9 cellular contexts compared by ENCODE assay signal in the genomic region with DNA sequence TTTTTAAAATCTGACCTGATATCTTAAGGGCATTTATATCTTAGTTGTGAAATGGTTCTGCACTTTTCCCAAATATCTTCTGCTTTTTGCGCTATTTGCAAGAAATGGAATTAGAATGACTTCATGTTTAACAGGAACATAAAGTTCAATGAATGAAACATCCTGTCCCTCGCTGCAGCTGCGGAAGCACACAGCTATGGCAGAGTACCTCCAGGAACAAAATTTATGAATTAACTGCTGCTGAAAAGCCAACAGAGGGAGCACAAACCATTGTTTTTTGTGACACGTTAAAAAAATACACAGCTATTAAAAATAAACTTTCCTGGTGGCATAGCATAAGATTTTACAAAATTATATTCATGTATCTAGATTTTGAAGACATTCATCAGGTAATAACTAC.
DNase-seq lines count a peak whose midpoint lies in the region; ATAC-seq and TF ChIP-seq lines count a peak whose summit lies in the region.
"Had no signal": no experiment of that assay in that cellular context is flagged by ENCODE, and none has a peak within 500 bp of the region (broad histone marks: within the 10 kb centered on the region; RNA-seq: fewer than 3 reads in every experiment).

No MANE protein-coding gene starts in this region.

- no peaks in the 10 kb centered on the region for H3K4me1 Mint-ChIP-seq in CD4-positive, CD25-positive, alpha-beta regulatory T cell
- no peaks in the 10 kb centered on the region for H3K4me1 Mint-ChIP-seq in stimulated activated effector memory CD8-positive, alpha-beta T cell treated with anti-CD3 and anti-CD28 coated beads, Interleukin-12 subunit alpha, Interleukin-12 subunit beta, amount 100 ng/mL, for 72 hours

- H3K9ac ChIP-seq in OCI-LY3 (ENCODE audit: low read length) (no peak overlapping the region), neural cell (ENCODE audit: low read length) (no peak overlapping the region)

- no peaks in the 10 kb centered on the region for H4K20me1 ChIP-seq in OCI-LY3 (ENCODE audit: insufficient read depth, low read length)
- no peaks in the 10 kb centered on the region for H4K20me1 ChIP-seq in neural cell (ENCODE audit: insufficient read depth)

- H3K27ac ChIP-seq in CD4-positive, CD25-positive, alpha-beta regulatory T cell (ENCODE audit: insufficient read depth, low read length, poor library complexity, severe bottlenecking), result no peak overlapping the region
- H3K27ac ChIP-seq in OCI-LY3 (ENCODE audit: low read length), result no peak overlapping the region
- no peak overlapping the region for H3K27ac ChIP-seq in neural cell (ENCODE audit: low read length)

- H3F3A ChIP-seq in neural cell (ENCODE audit: insufficient read depth, low read length, poor library complexity, severe bottlenecking), result no peaks in the 10 kb centered on the region

- peak; percentile 41 for TF ChIP-seq CTCF in OCI-LY3 (IDR thresholded peaks at IDR 0.05; ENCODE audit: low read depth, low read length)
- TF ChIP-seq CTCF in fibroblast of mammary gland (conservative IDR thresholded peaks at IDR 0.05; ENCODE audit: control insufficient read depth, insufficient read depth, low read depth, low read length), result peak; percentile 58
- peak; percentile 29 for TF ChIP-seq CTCF in neural cell (IDR thresholded peaks at IDR 0.05; ENCODE audit: poor library complexity, severe bottlenecking)

- peaks cover 11% of the 10 kb centered on the region for H3K27me3 ChIP-seq in CD4-positive, CD25-positive, alpha-beta regulatory T cell (ENCODE audit: control insufficient read depth, insufficient read depth, low read length)
- H3K27me3 ChIP-seq in OCI-LY3 (ENCODE audit: low read depth, low read length) (peaks cover 30% of the 10 kb centered on the region), neural cell (ENCODE audit: insufficient read depth, low read depth, low read length) (no peaks in the 10 kb centered on the region)

- H3K4me2 ChIP-seq in OCI-LY3 (ENCODE audit: low read length) (no peak overlapping the region), neural cell (ENCODE audit: low read length) (no peak overlapping the region)

- H3K27me3 Mint-ChIP-seq in CD4-positive, CD25-positive, alpha-beta regulatory T cell, result peaks cover 23% of the 10 kb centered on the region

- H3K9me3 ChIP-seq in CD4-positive, CD25-positive, alpha-beta regulatory T cell (ENCODE audit: control insufficient read depth in 2 of 2, low read length in 2 of 2), result peaks cover 14 to 18% of the 10 kb centered on the region in 2 experiments
- H3K9me3 ChIP-seq in OCI-LY3 (ENCODE audit: insufficient read depth, low read length) (peaks cover 14% of the 10 kb centered on the region), neural cell (ENCODE audit: low read length) (peaks cover 7% of the 10 kb centered on the region)

- DNase-seq in CD4-positive, CD25-positive, alpha-beta regulatory T cell, result peak in 2 of 3 donors; percentile 9 to 32
- DNase-seq in fibroblast of mammary gland (ENCODE audit: low read depth), result peak; percentile 72
- no peak for DNase-seq in stimulated activated effector memory CD8-positive, alpha-beta T cell treated with anti-CD3 and anti-CD28 coated beads, Interleukin-12 subunit alpha, Interleukin-12 subunit beta, amount 100 ng/mL, for 72 hours (ENCODE audit: low spot score in 2 of 2)
- DNase-seq in KG1 (lab: John Stamatoyannopoulos, UW), result no peak
- no peak for DNase-seq in effector CD8-positive, alpha-beta T cell (lab: John Stamatoyannopoulos, UW)

- H3K9me3 Mint-ChIP-seq in CD4-positive, CD25-positive, alpha-beta regulatory T cell, result peaks cover 0 to 18% (median 4%) of the 10 kb centered on the region in 7 donors
- H3K9me3 Mint-ChIP-seq in stimulated activated effector memory CD8-positive, alpha-beta T cell treated with anti-CD3 and anti-CD28 coated beads, Interleukin-12 subunit alpha, Interleukin-12 subunit beta, amount 100 ng/mL, for 72 hours, result peaks cover 7% of the 10 kb centered on the region

- H3K4me3 ChIP-seq in CD4-positive, CD25-positive, alpha-beta regulatory T cell (ENCODE audit: low read depth, low read length), result no peak overlapping the region
- H3K4me3 ChIP-seq in OCI-LY3 (ENCODE audit: low read length), result no peak overlapping the region
- no peak overlapping the region for H3K4me3 ChIP-seq in fibroblast of mammary gland (ENCODE audit: control insufficient read depth, low read depth, low read length)
- no peak overlapping the region for H3K4me3 ChIP-seq in neural cell (ENCODE audit: low read length)

- H3K4me1 ChIP-seq in CD4-positive, CD25-positive, alpha-beta regulatory T cell (ENCODE audit: control insufficient read depth, insufficient read depth, low read length, poor library complexity, severe bottlenecking), result no peaks in the 10 kb centered on the region
- H3K4me1 ChIP-seq in OCI-LY3 (ENCODE audit: low read length), result no peaks in the 10 kb centered on the region

- no peak overlapping the region for H2AFZ ChIP-seq in OCI-LY3 (ENCODE audit: low read depth, low read length)
- H2AFZ ChIP-seq in neural cell (ENCODE audit: low read depth, low read length), result no peak overlapping the region

- H3K4me3 Mint-ChIP-seq in CD4-positive, CD25-positive, alpha-beta regulatory T cell, result no peak overlapping the region
- H3K4me3 Mint-ChIP-seq in stimulated activated effector memory CD8-positive, alpha-beta T cell treated with anti-CD3 and anti-CD28 coated beads, Interleukin-12 subunit alpha, Interleukin-12 subunit beta, amount 100 ng/mL, for 72 hours, result no peak overlapping the region

- H3K36me3 Mint-ChIP-seq in CD4-positive, CD25-positive, alpha-beta regulatory T cell, result no peaks in the 10 kb centered on the region
- no peaks in the 10 kb centered on the region for H3K36me3 Mint-ChIP-seq in stimulated activated effector memory CD8-positive, alpha-beta T cell treated with anti-CD3 and anti-CD28 coated beads, Interleukin-12 subunit alpha, Interleukin-12 subunit beta, amount 100 ng/mL, for 72 hours

- no peak overlapping the region for H3K27ac Mint-ChIP-seq in CD4-positive, CD25-positive, alpha-beta regulatory T cell
- H3K27ac Mint-ChIP-seq in stimulated activated effector memory CD8-positive, alpha-beta T cell treated with anti-CD3 and anti-CD28 coated beads, Interleukin-12 subunit alpha, Interleukin-12 subunit beta, amount 100 ng/mL, for 72 hours, result no peak overlapping the region

- TF ChIP-seq EP300 in neural cell (conservative IDR thresholded peaks at IDR 0.05; ENCODE audit: poor library complexity, severe bottlenecking), result no peak

- H3K79me2 ChIP-seq in OCI-LY3 (ENCODE audit: low read length), result no peaks in the 10 kb centered on the region
- H3K79me2 ChIP-seq in neural cell (replicated peaks; ENCODE audit: insufficient read depth, low read length), result no peaks in the 10 kb centered on the region

- TF ChIP-seq RAD21 in neural cell (conservative IDR thresholded peaks at IDR 0.05), result no peak

- no peaks in the 10 kb centered on the region for H3K9me2 ChIP-seq in neural cell (ENCODE audit: insufficient read depth, low read length)

- H3K36me3 ChIP-seq in CD4-positive, CD25-positive, alpha-beta regulatory T cell (ENCODE audit: control insufficient read depth, insufficient read depth, low read length), result no peaks in the 10 kb centered on the region
- H3K36me3 ChIP-seq in OCI-LY3 (replicated peaks; ENCODE audit: low read depth, low read length) (no peaks in the 10 kb centered on the region), neural cell (ENCODE audit: insufficient read depth, low read length) (no peaks in the 10 kb centered on the region)

- no peak for ATAC-seq in CD4-positive, CD25-positive, alpha-beta regulatory T cell (ENCODE audit: low read depth in 2 of 2)
- ATAC-seq in stimulated activated effector memory CD8-positive, alpha-beta T cell treated with anti-CD3 and anti-CD28 coated beads, Interleukin-12 subunit alpha, Interleukin-12 subunit beta, amount 100 ng/mL, for 72 hours, result no peak
- ATAC-seq in GM19328 (IDR thresholded peaks at IDR 0.05; ENCODE audit: unreplicated experiment), result no peak
- ATAC-seq: Panc1 had no signal

TF ChIP-seq in neural cell, 6 proteins besides CTCF, POLR2A, EP300 and RAD21:
- peak; percentile 40 for TF ChIP-seq SMC3 (conservative IDR thresholded peaks at IDR 0.05; ENCODE audit: poor library complexity)
- TF ChIP-seq POLR2AphosphoS5 (IDR thresholded peaks at IDR 0.05), result no peak

Comparison
In these comparisons a context has a peak if more than half of its experiments do, and no peak if none do; other contexts are left out.
1. DNase-seq: peak in CD4-positive, CD25-positive, alpha-beta regulatory T cell (2 of 3) and fibroblast of mammary gland (single experiment); none in stimulated activated effector memory CD8-positive, alpha-beta T cell treated with anti-CD3 and anti-CD28 coated beads, Interleukin-12 subunit alpha, Interleukin-12 subunit beta, amount 100 ng/mL, for 72 hours (0 of 2), KG1 (single experiment) and effector CD8-positive, alpha-beta T cell (single experiment).
2. Peak in every context shown above with its lines, with median percentiles within 50 percentile points of each other: CTCF ChIP-seq.